13 cellular contexts compared by ENCODE assay signal in the genomic region with DNA sequence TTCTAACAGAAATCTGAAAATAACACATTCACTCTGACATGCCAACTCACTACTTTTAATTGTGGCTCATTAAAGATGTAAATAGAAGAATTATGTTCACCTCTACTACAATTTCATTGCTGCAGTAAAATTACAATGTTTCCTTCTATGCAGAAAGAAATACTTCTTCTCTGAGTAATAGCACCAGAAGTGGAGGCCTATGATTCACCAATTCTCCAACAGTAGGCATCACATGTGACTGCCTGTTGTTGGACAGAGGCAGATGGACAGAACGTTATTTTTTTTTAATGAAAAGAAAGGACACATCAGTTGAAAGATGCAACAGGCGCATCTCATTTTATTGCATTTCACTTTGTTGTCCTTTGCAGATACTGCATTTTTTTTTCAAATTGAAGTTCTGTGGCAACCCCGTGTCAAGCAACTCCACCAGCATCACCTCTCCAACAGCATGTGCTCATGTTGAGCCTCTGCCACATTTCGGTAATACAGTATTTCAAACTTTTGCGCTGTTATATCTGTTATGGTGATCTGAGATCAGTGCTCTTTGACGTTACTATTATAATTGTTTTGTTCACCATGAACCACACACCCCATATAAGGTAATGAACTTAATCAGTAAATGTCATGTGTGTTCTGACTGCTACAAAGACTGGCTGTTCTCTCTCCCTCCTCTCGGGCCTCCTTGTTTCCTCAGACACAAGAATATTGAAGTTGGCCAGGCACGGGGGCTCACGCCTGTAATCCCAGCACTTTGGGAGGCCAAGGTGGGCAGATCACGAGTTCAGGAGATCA.
A peak's percentile ranks its signal among the peaks of the same experiment; 100 is the strongest.
DNase-seq lines count a peak whose midpoint lies in the region; ATAC-seq and TF ChIP-seq lines count a peak whose summit lies in the region.
"Had no signal": no experiment of that assay in that cellular context is flagged by ENCODE, and none has a peak within 500 bp of the region (broad histone marks: within the 10 kb centered on the region; RNA-seq: fewer than 3 reads in every experiment).

No MANE protein-coding gene starts in this region.

- no peak overlapping the region for H3K4me3 Mint-ChIP-seq in endodermal cell
- H3K4me3 Mint-ChIP-seq: B cell, neural crest cell had no signal

- no peak overlapping the region for H3K27ac Mint-ChIP-seq in endodermal cell
- H3K27ac Mint-ChIP-seq: activated naive CD4-positive, alpha-beta T cell treated with anti-CD3 and anti-CD28 coated beads, Interleukin-2, amount 50 U/mL, for 72 hours; B cell had no signal

- H3K4me3 ChIP-seq in endodermal cell (ENCODE audit: low read length), result no peak overlapping the region

- 89 to 95% methylated on average over 9 to 10 of the region's 10 CpGs for WGBS in endodermal cell (ENCODE audit: insufficient coverage in 1 of 2, insufficient read length in 1 of 2), 2 experiments

- peak; percentile 90 for DNase-seq in A172 (ENCODE audit: low spot score)
- peak; percentile 21 for DNase-seq in HK-2 (ENCODE audit: unreplicated experiment)
- DNase-seq in amniotic epithelial cell (ENCODE audit: low read depth), result peak; percentile 85
- DNase-seq in foreskin melanocyte, result peak; percentile 95
- DNase-seq in endodermal cell, result no peak
- no peak for DNase-seq in retina
- DNase-seq: activated CD4-positive, CD25-positive, alpha-beta regulatory T cell treated with anti-CD3 and anti-CD28 coated beads, Interleukin-2, amount 50 U/mL, for 72 hours; NCI-H1436 treated with DMSO at 0.1 percent for 48 hours had no signal

- H3K36me3 Mint-ChIP-seq in endodermal cell (ENCODE audit: low read depth), result peaks cover 19% of the 10 kb centered on the region

- H3K27me3 ChIP-seq in endodermal cell (ENCODE audit: control insufficient read depth, insufficient read depth, low read length, poor library complexity, severe bottlenecking), result no peaks in the 10 kb centered on the region

- H3K4me1 Mint-ChIP-seq in endodermal cell, result peaks cover 5% of the 10 kb centered on the region

- no peaks in the 10 kb centered on the region for H3K27me3 Mint-ChIP-seq in endodermal cell (ENCODE audit: insufficient read depth)
- H3K27me3 Mint-ChIP-seq: B cell had no signal

- H3K9me3 Mint-ChIP-seq in endodermal cell, result no peaks in the 10 kb centered on the region

- H3K9me3 ChIP-seq in endodermal cell (ENCODE audit: control insufficient read depth, low read length), result no peaks in the 10 kb centered on the region

- TF ChIP-seq CTCF in endodermal cell (conservative IDR thresholded peaks at IDR 0.05), result no peak

- H3K4me1 ChIP-seq in endodermal cell (ENCODE audit: control insufficient read depth, insufficient read depth, low read length), result no peaks in the 10 kb centered on the region

- no peak overlapping the region for H3K9ac ChIP-seq in endodermal cell (ENCODE audit: extremely low read depth, low read length, poor library complexity, severe bottlenecking)

- ATAC-seq in HG03159 (IDR thresholded peaks at IDR 0.05; ENCODE audit: unreplicated experiment), result no peak
- ATAC-seq in GM21367 (IDR thresholded peaks at IDR 0.05; ENCODE audit: unreplicated experiment), result no peak

- no peaks in the 10 kb centered on the region for H3K36me3 ChIP-seq in endodermal cell (ENCODE audit: control insufficient read depth, insufficient read depth, low read length)

- H3K27ac ChIP-seq in endodermal cell (ENCODE audit: low read depth, low read length), result no peak overlapping the region

Comparison
In these comparisons a context has a peak if more than half of its experiments do, and no peak if none do; other contexts are left out.
1. DNase-seq: peak in A172 (single experiment), HK-2 (single experiment), amniotic epithelial cell (single experiment) and foreskin melanocyte (single experiment); none in endodermal cell (single experiment) and retina (single experiment).